In genomic region chr7:18369011-18369410, GRCh38 we compare ENCODE assay signal across 7 cellular contexts.
"Had no signal": no experiment of that assay in that cellular context is flagged by ENCODE, and none has a peak within 500 bp of the region (broad histone marks: within the 10 kb centered on the region; RNA-seq: fewer than 3 reads in every experiment).

No MANE protein-coding gene starts in this region.

- DNase-seq: GDM1, GF-D8 had no signal

- H3K4me3 ChIP-seq: GM12878 had no signal

- FAIRE-seq: GM12878, GM12891, GM12892, GM18507, GM19239 had no signal

- ATAC-seq: GM12878 had no signal
